17 cellular contexts compared by ENCODE assay signal in the genomic region with DNA sequence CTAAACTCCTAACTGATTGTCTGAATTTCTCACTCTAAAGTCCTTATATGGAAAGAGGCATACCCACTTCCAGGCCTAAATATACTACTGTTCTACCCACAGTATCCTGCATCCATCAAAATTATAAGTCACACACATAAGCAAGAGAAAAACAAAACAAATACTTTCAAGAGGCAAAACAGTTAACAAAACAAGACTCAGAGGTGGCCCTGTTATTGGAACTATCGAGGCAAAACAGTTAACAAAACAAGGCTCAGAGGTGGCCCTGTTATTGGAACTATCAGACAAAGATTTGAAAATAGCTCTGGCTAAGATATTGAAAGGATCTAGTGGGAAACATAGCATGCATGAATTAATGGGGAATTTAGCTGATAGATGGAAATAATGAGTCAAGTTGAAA.
DNase-seq lines count a peak whose midpoint lies in the region; ATAC-seq and TF ChIP-seq lines count a peak whose summit lies in the region.
"Had no signal": no experiment of that assay in that cellular context is flagged by ENCODE, and none has a peak within 500 bp of the region (broad histone marks: within the 10 kb centered on the region; RNA-seq: fewer than 3 reads in every experiment).

No MANE protein-coding gene starts in this region.

- H2AFZ ChIP-seq in Karpas-422 (ENCODE audit: low read length), result no peak overlapping the region

- H3K9me3 Mint-ChIP-seq in activated naive CD4-positive, alpha-beta T cell treated with anti-CD3 and anti-CD28 coated beads, Interleukin-2, amount 50 U/mL, for 24 hours, result no peaks in the 10 kb centered on the region
- peaks cover 14% of the 10 kb centered on the region for H3K9me3 Mint-ChIP-seq in activated naive CD4-positive, alpha-beta T cell treated with anti-CD3 and anti-CD28 coated beads for 36 hours
- peaks cover 15% of the 10 kb centered on the region for H3K9me3 Mint-ChIP-seq in activated T-helper 17 cell treated with anti-CD3 and anti-CD28 coated beads, Interleukin-2, amount 50 U/mL, for 72 hours
- H3K9me3 Mint-ChIP-seq in osteocyte (ENCODE audit: unreplicated experiment), result peaks cover 8% of the 10 kb centered on the region

- peaks cover 46% of the 10 kb centered on the region for H3K79me2 ChIP-seq in Karpas-422 (ENCODE audit: low read length)

- no peaks in the 10 kb centered on the region for H3K4me1 ChIP-seq in HEK293 (ENCODE audit: control insufficient read depth, insufficient read depth, low read length)
- peaks cover 10% of the 10 kb centered on the region for H3K4me1 ChIP-seq in Karpas-422 (ENCODE audit: low read length)

- H3K4me3 Mint-ChIP-seq in activated naive CD4-positive, alpha-beta T cell treated with anti-CD3 and anti-CD28 coated beads, Interleukin-2, amount 50 U/mL, for 24 hours, result no peak overlapping the region
- H3K4me3 Mint-ChIP-seq in activated naive CD4-positive, alpha-beta T cell treated with anti-CD3 and anti-CD28 coated beads for 36 hours, result no peak overlapping the region
- H3K4me3 Mint-ChIP-seq in activated T-helper 17 cell treated with anti-CD3 and anti-CD28 coated beads, Interleukin-2, amount 50 U/mL, for 72 hours, result peak overlapping the region; percentile 61
- H3K4me3 Mint-ChIP-seq in osteocyte (ENCODE audit: unreplicated experiment), result no peak overlapping the region

- CTCF ChIA-PET in activated naive CD4-positive, alpha-beta T cell treated with anti-CD3 and anti-CD28 coated beads for 36 hours (lab: Charles Lee), result interaction anchor here (0.7 kb wide), 1 partner anchor 525 kb away, joined by 3 read pairs; no protein-coding TSS in a partner anchor
- CTCF ChIA-PET in HEK293 (lab: Yijun Ruan, JAX), result interaction anchor here (0.7 kb wide), 1 partner anchor 60 kb away, joined by 5 read pairs; no protein-coding TSS in a partner anchor

- H3K9me3 ChIP-seq in HEK293 (ENCODE audit: control insufficient read depth, insufficient read depth, low read depth, low read length) (no peaks in the 10 kb centered on the region), Karpas-422 (ENCODE audit: low read length) (no peaks in the 10 kb centered on the region)
- H3K9me3 ChIP-seq: Peyer's patch had no signal

- H3K27me3 Mint-ChIP-seq in activated naive CD4-positive, alpha-beta T cell treated with anti-CD3 and anti-CD28 coated beads, Interleukin-2, amount 50 U/mL, for 24 hours, result no peaks in the 10 kb centered on the region
- no peaks in the 10 kb centered on the region for H3K27me3 Mint-ChIP-seq in activated naive CD4-positive, alpha-beta T cell treated with anti-CD3 and anti-CD28 coated beads for 36 hours (ENCODE audit: low read depth)
- no peaks in the 10 kb centered on the region for H3K27me3 Mint-ChIP-seq in activated T-helper 17 cell treated with anti-CD3 and anti-CD28 coated beads, Interleukin-2, amount 50 U/mL, for 72 hours
- no peaks in the 10 kb centered on the region for H3K27me3 Mint-ChIP-seq in osteocyte (ENCODE audit: unreplicated experiment)
- H3K27me3 Mint-ChIP-seq: IgD-negative memory B cell had no signal

- H3K9ac ChIP-seq in Karpas-422 (ENCODE audit: low read length), result no peak overlapping the region

- ATAC-seq in activated T-helper 17 cell treated with anti-CD3 and anti-CD28 coated beads, Interleukin-2, amount 50 U/mL, for 72 hours (replicated peaks), result no peak
- no peak for ATAC-seq in GM19463 (IDR thresholded peaks at IDR 0.05; ENCODE audit: unreplicated experiment)

- H3K4me2 ChIP-seq in Karpas-422 (ENCODE audit: low read depth, low read length, poor library complexity, severe bottlenecking), result no peak overlapping the region

- H3K27me3 ChIP-seq in Karpas-422 (ENCODE audit: low read length), result no peaks in the 10 kb centered on the region
- H3K27me3 ChIP-seq: Peyer's patch had no signal

- H3K27ac Mint-ChIP-seq in activated naive CD4-positive, alpha-beta T cell treated with anti-CD3 and anti-CD28 coated beads, Interleukin-2, amount 50 U/mL, for 24 hours, result peak overlapping the region; percentile 25
- no peak overlapping the region for H3K27ac Mint-ChIP-seq in activated naive CD4-positive, alpha-beta T cell treated with anti-CD3 and anti-CD28 coated beads for 36 hours
- H3K27ac Mint-ChIP-seq in activated T-helper 17 cell treated with anti-CD3 and anti-CD28 coated beads, Interleukin-2, amount 50 U/mL, for 72 hours, result peak overlapping the region; percentile 93
- peak overlapping the region; percentile 95 for H3K27ac Mint-ChIP-seq in osteocyte (ENCODE audit: unreplicated experiment)
- H3K27ac Mint-ChIP-seq: IgD-negative memory B cell had no signal

- POLR2A ChIA-PET in HEK293 (lab: Yijun Ruan, JAX), result no interaction called here

- H3K4me3 ChIP-seq in HEK293 (ENCODE audit: low read depth, low read length), result no peak overlapping the region
- no peak overlapping the region for H3K4me3 ChIP-seq in Karpas-422 (ENCODE audit: low read length)
- H3K4me3 ChIP-seq: Peyer's patch had no signal

- intact Hi-C loops in activated naive CD4-positive, alpha-beta T cell treated with anti-CD3 and anti-CD28 coated beads for 36 hours (cut with micrococcal nuclease), result no loop called here

- no peaks in the 10 kb centered on the region for H4K20me1 ChIP-seq in Karpas-422 (ENCODE audit: insufficient read depth, low read depth, low read length)

- no peak overlapping the region for H3K27ac ChIP-seq in HEK293 (ENCODE audit: extremely low read depth, low read depth, low read length)
- no peak overlapping the region for H3K27ac ChIP-seq in Karpas-422 (ENCODE audit: low read length)
- H3K27ac ChIP-seq: Peyer's patch had no signal

- peaks cover 25% of the 10 kb centered on the region for H3K4me1 Mint-ChIP-seq in activated naive CD4-positive, alpha-beta T cell treated with anti-CD3 and anti-CD28 coated beads, Interleukin-2, amount 50 U/mL, for 24 hours
- H3K4me1 Mint-ChIP-seq in activated naive CD4-positive, alpha-beta T cell treated with anti-CD3 and anti-CD28 coated beads for 36 hours (ENCODE audit: low read depth), result peaks cover 18% of the 10 kb centered on the region
- peaks cover 19% of the 10 kb centered on the region for H3K4me1 Mint-ChIP-seq in activated T-helper 17 cell treated with anti-CD3 and anti-CD28 coated beads, Interleukin-2, amount 50 U/mL, for 72 hours
- peaks cover 76% of the 10 kb centered on the region for H3K4me1 Mint-ChIP-seq in osteocyte (ENCODE audit: unreplicated experiment)

- peaks cover 0 to 4% of the 10 kb centered on the region in 2 experiments; a peak in 1 of 3 replicates for H3K36me3 ChIP-seq in HEK293 (ENCODE audit: control insufficient read depth in 2 of 2, insufficient read depth in 1 of 2, low read length in 2 of 2)
- H3K36me3 ChIP-seq in Karpas-422 (ENCODE audit: insufficient read depth, low read length), result peaks cover 4% of the 10 kb centered on the region

- H3K36me3 Mint-ChIP-seq in activated naive CD4-positive, alpha-beta T cell treated with anti-CD3 and anti-CD28 coated beads, Interleukin-2, amount 50 U/mL, for 24 hours, result peaks cover 36% of the 10 kb centered on the region
- H3K36me3 Mint-ChIP-seq in activated naive CD4-positive, alpha-beta T cell treated with anti-CD3 and anti-CD28 coated beads for 36 hours (ENCODE audit: low read depth), result peaks cover 42% of the 10 kb centered on the region
- H3K36me3 Mint-ChIP-seq in activated T-helper 17 cell treated with anti-CD3 and anti-CD28 coated beads, Interleukin-2, amount 50 U/mL, for 72 hours (ENCODE audit: low read depth), result peaks cover 45% of the 10 kb centered on the region
- peaks cover 7% of the 10 kb centered on the region for H3K36me3 Mint-ChIP-seq in osteocyte (ENCODE audit: unreplicated experiment)

- DNase-seq in activated naive CD4-positive, alpha-beta T cell treated with anti-CD3 and anti-CD28 coated beads for 36 hours, result no peak
- no peak for DNase-seq in osteocyte (ENCODE audit: extremely low spot score, unreplicated experiment)
- no peak for DNase-seq in NCI-H146 (lab: John Stamatoyannopoulos, UW)
- DNase-seq in Karpas-422, result no peak
- DNase-seq: C1 segment of cervical spinal cord; DMS79 treated with DMSO at 0.1 percent for 48 hours; H7; MM.1S; NCI-H1105; NCI-H1694; NK-92 treated with Interleukin-12 subunit alpha and Interleukin-12 subunit beta, amount 100 ng/mL, for 24 hours; Peyer's patch had no signal

- H3K9me2 ChIP-seq in Karpas-422 (replicated peaks; ENCODE audit: insufficient read depth, low read length), result no peaks in the 10 kb centered on the region

- no peak for TF ChIP-seq CTCF in HEK293 (tag by site-specific recombination; IDR thresholded peaks at IDR 0.05)
- no peak for TF ChIP-seq CTCF in osteocyte (IDR thresholded peaks at IDR 0.05)

TF ChIP-seq in HEK293, 187 proteins besides CTCF, POLR2A, EP300 and RAD21:
- no peak for TF ChIP-seq ZSCAN30 (tag by site-specific recombination; IDR thresholded peaks at IDR 0.05)
- TF ChIP-seq, protein P1, sequence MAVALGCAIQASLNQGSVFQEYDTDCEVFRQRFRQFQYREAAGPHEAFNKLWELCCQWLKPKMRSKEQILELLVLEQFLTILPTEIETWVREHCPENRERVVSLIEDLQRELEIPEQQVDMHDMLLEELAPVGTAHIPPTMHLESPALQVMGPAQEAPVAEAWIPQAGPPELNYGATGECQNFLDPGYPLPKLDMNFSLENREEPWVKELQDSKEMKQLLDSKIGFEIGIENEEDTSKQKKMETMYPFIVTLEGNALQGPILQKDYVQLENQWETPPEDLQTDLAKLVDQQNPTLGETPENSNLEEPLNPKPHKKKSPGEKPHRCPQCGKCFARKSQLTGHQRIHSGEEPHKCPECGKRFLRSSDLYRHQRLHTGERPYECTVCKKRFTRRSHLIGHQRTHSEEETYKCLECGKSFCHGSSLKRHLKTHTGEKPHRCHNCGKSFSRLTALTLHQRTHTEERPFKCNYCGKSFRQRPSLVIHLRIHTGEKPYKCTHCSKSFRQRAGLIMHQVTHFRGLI (tag by site-specific recombination; IDR thresholded peaks at IDR 0.05), result no peak
- no peak for TF ChIP-seq ZBTB8A (tag by site-specific recombination; IDR thresholded peaks at IDR 0.05)
- no peak for TF ChIP-seq ZFHX2 (tag by site-specific recombination; conservative IDR thresholded peaks at IDR 0.05)
- peak; percentile 44 for TF ChIP-seq SETDB1 (IDR thresholded peaks at IDR 0.05; ENCODE audit: insufficient read length, low read length)
- TF ChIP-seq SP3 (tag by site-specific recombination; IDR thresholded peaks at IDR 0.05), result no peak
- TF ChIP-seq, protein P2, sequence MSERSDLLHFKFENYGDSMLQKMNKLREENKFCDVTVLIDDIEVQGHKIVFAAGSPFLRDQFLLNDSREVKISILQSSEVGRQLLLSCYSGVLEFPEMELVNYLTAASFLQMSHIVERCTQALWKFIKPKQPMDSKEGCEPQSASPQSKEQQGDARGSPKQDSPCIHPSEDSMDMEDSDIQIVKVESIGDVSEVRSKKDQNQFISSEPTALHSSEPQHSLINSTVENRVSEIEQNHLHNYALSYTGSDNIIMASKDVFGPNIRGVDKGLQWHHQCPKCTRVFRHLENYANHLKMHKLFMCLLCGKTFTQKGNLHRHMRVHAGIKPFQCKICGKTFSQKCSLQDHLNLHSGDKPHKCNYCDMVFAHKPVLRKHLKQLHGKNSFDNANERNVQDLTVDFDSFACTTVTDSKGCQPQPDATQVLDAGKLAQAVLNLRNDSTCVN (tag by site-specific recombination; optimal IDR thresholded peaks at IDR 0.05), result no peak
- TF ChIP-seq HOXD13 (CRISPR knock-in tag; IDR thresholded peaks at IDR 0.05; ENCODE audit: borderline replicate concordance), result no peak
TF ChIP-seq in HEK293: peak in this region for 1.
